21 cellular contexts compared by ENCODE assay signal in the genomic region with DNA sequence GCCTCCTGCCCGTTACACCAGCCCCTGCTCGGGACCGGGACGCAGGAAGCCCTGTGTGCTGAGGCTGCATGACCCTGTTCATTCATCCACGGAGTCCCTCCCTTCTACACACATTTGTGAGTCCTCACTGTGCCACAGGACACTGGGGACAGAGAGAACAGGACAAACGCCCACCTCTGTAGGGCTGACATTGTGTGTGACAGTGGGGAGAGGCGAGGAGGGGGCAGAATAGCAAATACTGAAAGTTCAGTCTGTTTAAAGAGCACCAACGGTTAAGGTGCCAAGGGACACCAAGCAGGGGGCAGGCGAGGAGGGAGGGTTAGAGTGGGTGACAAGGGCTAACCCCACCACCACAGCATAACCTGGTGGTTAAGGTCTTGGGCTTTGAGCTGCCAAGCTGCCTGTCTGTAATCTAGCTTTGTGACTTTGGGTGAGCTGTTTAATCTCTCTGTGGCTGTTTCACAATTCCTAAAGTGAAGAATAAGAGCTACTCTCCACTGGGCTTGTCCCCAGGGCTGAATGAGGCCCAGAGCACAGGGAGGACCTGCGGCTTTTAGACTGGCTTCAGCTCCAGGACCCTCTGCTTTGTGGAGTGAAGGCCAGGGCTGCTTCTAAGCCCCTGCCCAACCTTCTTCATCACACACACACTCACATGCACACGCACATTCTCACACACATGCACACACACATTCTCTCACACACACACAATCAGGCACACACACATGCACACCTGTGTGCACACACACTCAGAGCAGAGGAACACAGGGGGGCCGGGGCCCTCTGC.
DNase-seq lines count a peak whose midpoint lies in the region; ATAC-seq, FAIRE-seq and TF ChIP-seq lines count a peak whose summit lies in the region.
"Had no signal": no experiment of that assay in that cellular context is flagged by ENCODE, and none has a peak within 500 bp of the region (broad histone marks: within the 10 kb centered on the region; RNA-seq: fewer than 3 reads in every experiment).

No MANE protein-coding gene starts in this region.

- H3K36me3 Mint-ChIP-seq in type B pancreatic cell = no peaks in the 10 kb centered on the region
- H3K36me3 Mint-ChIP-seq: natural killer cell treated with Interleukin-12 subunit alpha and Interleukin-12 subunit beta and Interleukin-15 and Interleukin-18, amount 100 ng/mL, for 72 hours had no signal

- peaks cover 4% of the 10 kb centered on the region for H3K4me1 ChIP-seq in iPS-15b (ENCODE audit: control insufficient read depth, insufficient read depth, low read length)
- peaks cover 0 to 3% (median 0%) of the 10 kb centered on the region in 4 donors for H3K4me1 ChIP-seq in upper lobe of left lung
- H3K4me1 ChIP-seq: Caco-2, SJSA1, tibial nerve had no signal

- TF ChIP-seq CTCF in type B pancreatic cell (conservative IDR thresholded peaks at IDR 0.05) = no peak
- no peak for TF ChIP-seq CTCF in upper lobe of left lung (IDR thresholded peaks at IDR 0.05)

- H3K9me3 ChIP-seq in iPS-15b (ENCODE audit: control insufficient read depth, insufficient read depth, low read length) (no peaks in the 10 kb centered on the region), upper lobe of left lung (no peaks in the 10 kb centered on the region)
- H3K9me3 ChIP-seq: Caco-2, SJSA1, tibial nerve had no signal

- no peak overlapping the region for H3K27ac ChIP-seq in upper lobe of left lung
- H3K27ac ChIP-seq: HL-60, PC-9, SJSA1, skin epidermis had no signal

- H3K4me1 Mint-ChIP-seq in type B pancreatic cell (ENCODE audit: unreplicated experiment) = peaks cover 24% of the 10 kb centered on the region
- H3K4me1 Mint-ChIP-seq: activated CD4-positive, alpha-beta memory T cell treated with anti-CD3 and anti-CD28 coated beads, Interleukin-2, amount 10 ng/mL, durations not matched to agents 7 days and 5 days had no signal

- H3K27me3 Mint-ChIP-seq in type B pancreatic cell = peaks cover 5% of the 10 kb centered on the region
- H3K27me3 Mint-ChIP-seq: natural killer cell treated with Interleukin-12 subunit alpha and Interleukin-12 subunit beta and Interleukin-15 and Interleukin-18, amount 100 ng/mL, for 72 hours; stimulated activated naive CD8-positive, alpha-beta T cell treated with anti-CD3 and anti-CD28 coated beads, Interleukin-15, Interleukin-2, amounts not matched to agents 100 ng/mL and 50 ng/mL, for 24 hours had no signal

- TF ChIP-seq EP300 in upper lobe of left lung (IDR thresholded peaks at IDR 0.05) = no peak

- ATAC-seq in GM19455 (IDR thresholded peaks at IDR 0.05; ENCODE audit: unreplicated experiment) (no peak), upper lobe of left lung (ENCODE audit: low FRiP score in 2 of 2) (no peak)

- DNase-seq in activated effector memory CD4-positive, alpha-beta T cell treated with anti-CD3 and anti-CD28 coated beads, Interleukin-2, amount 50 U/mL, for 16 hours = peak; percentile 44
- DNase-seq in activated effector memory CD4-positive, alpha-beta T cell treated with Interleukin-2 at 50 U/mL for 16 hours = no peak
- DNase-seq in SK-N-DZ (ENCODE audit: low spot score) (peak; percentile 41), type B pancreatic cell (ENCODE audit: extremely low spot score, unreplicated experiment) (no peak), upper lobe of left lung (no peak), GM12891 (ENCODE audit: insufficient read length, low spot score) (no peak)
- DNase-seq: NCI-H1694 treated with DMSO at 0.1 percent for 48 hours had no signal

- peak overlapping the region; percentile 52 for H3K27ac Mint-ChIP-seq in type B pancreatic cell
- H3K27ac Mint-ChIP-seq: activated CD4-positive, alpha-beta memory T cell treated with anti-CD3 and anti-CD28 coated beads, Interleukin-2, amount 10 ng/mL, durations not matched to agents 7 days and 5 days; progenitor cell of endocrine pancreas; stimulated activated naive CD8-positive, alpha-beta T cell treated with anti-CD3 and anti-CD28 coated beads, Interleukin-15, Interleukin-2, amounts not matched to agents 100 ng/mL and 50 ng/mL, for 24 hours had no signal

- 73 to 76% methylated on average over 8 to 12 of the region's 12 CpGs for WGBS in upper lobe of left lung, 2 donors

- H3K9ac ChIP-seq in iPS-15b (ENCODE audit: low read depth, low read length) = peak overlapping the region; percentile 16

- TF ChIP-seq POLR2A in upper lobe of left lung (IDR thresholded peaks at IDR 0.05) (no peak), GM12891 (IDR thresholded peaks at IDR 0.05; ENCODE audit: low read depth, low read length) (no peak)

- no peaks in the 10 kb centered on the region for H3K36me3 ChIP-seq in iPS-15b (ENCODE audit: control insufficient read depth, insufficient read depth, low read length)
- no peaks in the 10 kb centered on the region for H3K36me3 ChIP-seq in upper lobe of left lung
- H3K36me3 ChIP-seq: SJSA1, tibial nerve had no signal

- H3K4me3 Mint-ChIP-seq in type B pancreatic cell = no peak overlapping the region
- H3K4me3 Mint-ChIP-seq: activated CD4-positive, alpha-beta memory T cell treated with anti-CD3 and anti-CD28 coated beads, Interleukin-2, amount 10 ng/mL, durations not matched to agents 7 days and 5 days; central memory CD8-positive, alpha-beta T cell; natural killer cell treated with Interleukin-12 subunit alpha and Interleukin-12 subunit beta and Interleukin-15 and Interleukin-18, amount 100 ng/mL, for 72 hours; stimulated activated naive CD8-positive, alpha-beta T cell treated with anti-CD3 and anti-CD28 coated beads, Interleukin-15, Interleukin-2, amounts not matched to agents 100 ng/mL and 50 ng/mL, for 24 hours had no signal

- no peaks in the 10 kb centered on the region for H3K27me3 ChIP-seq in iPS-15b (ENCODE audit: control insufficient read depth, insufficient read depth, low read length)
- no peaks in the 10 kb centered on the region for H3K27me3 ChIP-seq in upper lobe of left lung
- H3K27me3 ChIP-seq: tibial nerve had no signal

- H3K4me3 ChIP-seq in iPS-15b (ENCODE audit: low read depth, low read length) (no peak overlapping the region), upper lobe of left lung (no peak overlapping the region)
- H3K4me3 ChIP-seq: PC-9, SJSA1, skin epidermis, tibial nerve had no signal

- FAIRE-seq in GM12891 (lab: Jason Lieb, UNC) = no peak
- FAIRE-seq: frontal cortex had no signal

- no peaks in the 10 kb centered on the region for H3K9me3 Mint-ChIP-seq in type B pancreatic cell
- H3K9me3 Mint-ChIP-seq: activated CD4-positive, alpha-beta memory T cell treated with anti-CD3 and anti-CD28 coated beads, Interleukin-2, amount 10 ng/mL, durations not matched to agents 7 days and 5 days; central memory CD8-positive, alpha-beta T cell; natural killer cell treated with Interleukin-12 subunit alpha and Interleukin-12 subunit beta and Interleukin-15 and Interleukin-18, amount 100 ng/mL, for 72 hours; stimulated activated naive CD8-positive, alpha-beta T cell treated with anti-CD3 and anti-CD28 coated beads, Interleukin-15, Interleukin-2, amounts not matched to agents 100 ng/mL and 50 ng/mL, for 24 hours had no signal

TF ChIP-seq in GM12891, 5 proteins besides CTCF, POLR2A, EP300 and RAD21:
- no peak for TF ChIP-seq TAF1 (IDR thresholded peaks at IDR 0.05; ENCODE audit: low read depth, low read length)
- TF ChIP-seq PAX5 (IDR thresholded peaks at IDR 0.05; ENCODE audit: insufficient read depth, low read length, severe bottlenecking) = no peak
- TF ChIP-seq POLR2AphosphoS5 (IDR thresholded peaks at IDR 0.05; ENCODE audit: low read depth, low read length) = no peak
- TF ChIP-seq SPI1 (IDR thresholded peaks at IDR 0.05; ENCODE audit: low read depth, low read length) = no peak
- no peak for TF ChIP-seq POU2F2 (IDR thresholded peaks at IDR 0.05; ENCODE audit: low read depth, low read length)

Comparison
In these comparisons a context has a peak if more than half of its experiments do, and no peak if none do; other contexts are left out.
1. DNase-seq: peak in activated effector memory CD4-positive, alpha-beta T cell treated with anti-CD3 and anti-CD28 coated beads, Interleukin-2, amount 50 U/mL, for 16 hours (single experiment) and SK-N-DZ (single experiment); none in activated effector memory CD4-positive, alpha-beta T cell treated with Interleukin-2 at 50 U/mL for 16 hours (single experiment), type B pancreatic cell (single experiment), upper lobe of left lung (0 of 2) and GM12891 (single experiment).